ENCODE assay signal across 22 cellular contexts in the genomic region with DNA sequence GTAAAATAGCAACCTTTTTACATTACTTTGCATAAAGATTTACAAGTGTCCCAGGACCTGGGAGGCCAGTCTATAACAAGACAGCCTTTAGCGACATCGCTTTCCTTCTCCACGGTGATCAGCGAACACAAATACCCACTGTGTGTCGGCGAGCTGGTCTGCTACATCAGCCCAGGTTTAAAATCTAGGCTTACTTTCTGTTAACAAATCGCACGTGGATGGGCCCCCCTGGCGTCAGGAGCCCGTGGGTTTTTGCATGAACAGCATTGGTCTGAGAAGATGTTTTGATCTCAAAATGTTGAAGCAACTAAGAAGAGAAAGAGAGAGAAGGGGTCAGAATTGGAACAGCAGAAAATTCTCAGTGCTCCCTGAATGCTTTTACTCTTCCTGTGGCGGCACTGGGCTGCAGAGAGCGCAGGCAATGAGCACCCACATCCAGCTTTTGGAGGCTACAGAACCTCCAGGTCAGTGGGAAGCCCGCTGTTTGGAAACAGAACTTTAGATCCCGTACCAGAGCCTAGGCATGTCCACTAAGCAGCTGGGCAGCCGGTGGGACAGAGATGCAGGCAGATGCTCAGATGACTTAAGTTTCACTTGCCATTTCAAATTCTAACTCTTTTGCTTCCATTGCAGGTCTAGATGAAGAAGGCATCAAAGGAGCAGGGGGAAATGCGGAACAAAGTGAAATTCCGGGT. TPM values are rescaled to one million over a fixed set of nuclear protein-coding genes. Genes with fewer than 3 reads are reported as not detected.
DNase-seq lines count a peak whose midpoint lies in the region; ATAC-seq and TF ChIP-seq lines count a peak whose summit lies in the region.
"Had no signal": no experiment of that assay in that cellular context is flagged by ENCODE, and none has a peak within 500 bp of the region (broad histone marks: within the 10 kb centered on the region; RNA-seq: fewer than 3 reads in every experiment).

No MANE protein-coding gene starts in this region.

- H4K20me1 ChIP-seq in IMR-90 (ENCODE audit: insufficient read depth, low read length) = no peaks in the 10 kb centered on the region

- TF ChIP-seq RAD21 in IMR-90 (IDR thresholded peaks at IDR 0.05; ENCODE audit: low read length) = no peak

- H2AK5ac ChIP-seq in IMR-90 (ENCODE audit: low read depth, low read length) = no peak overlapping the region

- H3K27me3 ChIP-seq in H7 (ENCODE audit: control insufficient read depth, insufficient read depth, low read length) (no peaks in the 10 kb centered on the region), IMR-90 (ENCODE audit: control insufficient read depth, insufficient read depth, low read length) (peaks cover 27% of the 10 kb centered on the region)

- no peak overlapping the region for H3K14ac ChIP-seq in IMR-90 (replicated peaks; ENCODE audit: low read depth, low read length)

- DNase-seq in H7 = peak; percentile 47
- no peak for DNase-seq in IMR-90
- peak; percentile 38 for DNase-seq in ecto neural progenitor cell (ENCODE audit: low spot score)
- DNase-seq in posterior vena cava (ENCODE audit: low spot score) = peak; percentile 68
- no peak for DNase-seq in activated effector memory CD4-positive, alpha-beta T cell treated with Interleukin-2 at 50 U/mL for 16 hours
- no peak for DNase-seq in progenitor cell of endocrine pancreas (ENCODE audit: low spot score, unreplicated experiment)
- DNase-seq: ACHN; AML-193; COR-L47; DMS153; EL; NCI-H1417 treated with DMSO at 0.1 percent for 48 hours; NCI-H1930; NCI-H2171; NCI-H446; NCI-H69; NK-92 treated with Interleukin-12 subunit alpha and Interleukin-12 subunit beta, amount 100 ng/mL, for 24 hours; PC-3 had no signal

- H4K5ac ChIP-seq in IMR-90 (ENCODE audit: low read depth, low read length) = no peak overlapping the region

- no peak for ATAC-seq in IMR-90 (ENCODE audit: low read depth)
- ATAC-seq in GM21529 (IDR thresholded peaks at IDR 0.05; ENCODE audit: unreplicated experiment) = no peak
- ATAC-seq: PC-3 had no signal

- H3K4me1 Mint-ChIP-seq in progenitor cell of endocrine pancreas (ENCODE audit: low read depth) = peaks cover 8% of the 10 kb centered on the region

- POLR2A ChIA-PET in IMR-90 (lab: Charles Lee; ENCODE audit: unreplicated experiment) = no interaction called here

- no peak overlapping the region for H3K4me2 ChIP-seq in IMR-90 (ENCODE audit: low read depth, low read length)

- no peak overlapping the region for H3K56ac ChIP-seq in IMR-90 (ENCODE audit: extremely low read depth, insufficient read depth, low read length)

- TF ChIP-seq POLR2A in IMR-90 (IDR thresholded peaks at IDR 0.05; ENCODE audit: low read depth, low read length) = no peak

- H2BK20ac ChIP-seq in IMR-90 (ENCODE audit: low read depth, low read length) = no peak overlapping the region

- H3K4ac ChIP-seq in IMR-90 (ENCODE audit: low read depth, low read length) = no peak overlapping the region

- H2BK15ac ChIP-seq in IMR-90 (ENCODE audit: low read depth, low read length) = no peak overlapping the region

- intact Hi-C loops in IMR-90 (cut with micrococcal nuclease) = no loop called here
- intact Hi-C loops in posterior vena cava (cut with DNase I) = no loop called here

- H3K79me1 ChIP-seq in IMR-90 (ENCODE audit: low read depth in 1 of 2, low read length in 2 of 2) = no peaks in the 10 kb centered on the region

- no peak overlapping the region for H3K4me3 ChIP-seq in H7 (ENCODE audit: insufficient read depth, low read depth, low read length)
- no peak overlapping the region for H3K4me3 ChIP-seq in IMR-90 (ENCODE audit: insufficient read depth, low read depth, low read length)

- H3K36me3 Mint-ChIP-seq in progenitor cell of endocrine pancreas (ENCODE audit: insufficient read depth) = peaks cover 11% of the 10 kb centered on the region
- H3K36me3 Mint-ChIP-seq: CD14-positive monocyte had no signal

- WGBS in IMR-90 (ENCODE audit: extremely low coverage in 2 of 2, insufficient read length in 1 of 2), 2 experiments = 88% methylated on average over 11 of the region's 17 CpGs; no CpG with 5 or more reads in 1 of the 2 experiments

- 0 out of 2 replicates have a peak overlapping the region, but pooled peaks have one; percentile 38 for H3K23ac ChIP-seq in IMR-90 (ENCODE audit: low read depth, low read length)

- H3K9me3 Mint-ChIP-seq in progenitor cell of endocrine pancreas (ENCODE audit: low read depth) = no peaks in the 10 kb centered on the region

- H2AK9ac ChIP-seq in IMR-90 (replicated peaks; ENCODE audit: low read depth, low read length, poor library complexity) = no peak overlapping the region

- no peak overlapping the region for H3K18ac ChIP-seq in IMR-90 (ENCODE audit: low read depth, low read length)

- no peak overlapping the region for H2AFZ ChIP-seq in IMR-90 (replicated peaks; ENCODE audit: low read length, poor library complexity)

- H2BK120ac ChIP-seq in IMR-90 (ENCODE audit: low read depth, low read length) = no peak overlapping the region

- dilution Hi-C loops in IMR-90 (cut with HindIII; ENCODE audit: low sequenced_read_pairs, unreplicated experiment) = no loop called here

- no peaks in the 10 kb centered on the region for H3K4me1 ChIP-seq in IMR-90 (ENCODE audit: control insufficient read depth, insufficient read depth, low read length)

- no peaks in the 10 kb centered on the region for H3K36me3 ChIP-seq in H7 (replicated peaks; ENCODE audit: control insufficient read depth, insufficient read depth, low read length)
- H3K36me3 ChIP-seq in IMR-90 (ENCODE audit: control insufficient read depth, insufficient read depth, low read length) = no peaks in the 10 kb centered on the region

- no peaks in the 10 kb centered on the region for H3K27me3 Mint-ChIP-seq in progenitor cell of endocrine pancreas

- no peak overlapping the region for H2BK5ac ChIP-seq in IMR-90 (ENCODE audit: low read depth, low read length, poor library complexity, severe bottlenecking)

- H3K27ac ChIP-seq in IMR-90 (ENCODE audit: insufficient read depth, low read length) = no peak overlapping the region
- H3K27ac ChIP-seq: RWPE1 had no signal

- H3K9ac ChIP-seq in IMR-90 (ENCODE audit: low read depth, low read length) = no peak overlapping the region

- no peaks in the 10 kb centered on the region for H3K9me3 ChIP-seq in IMR-90 (ENCODE audit: control insufficient read depth, insufficient read depth, low read length)

- no TSS peak for BruUV-seq in IMR-90 (replicated peaks; lab: Mats Ljungman, UMichigan)

- no peak overlapping the region for H4K91ac ChIP-seq in IMR-90 (ENCODE audit: insufficient read depth, low read depth, low read length)

- H4K8ac ChIP-seq in IMR-90 (ENCODE audit: low read depth in 2 of 2, low read length in 2 of 2) = no peak overlapping the region

- in situ Hi-C loops in IMR-90 (cut with MboI; ENCODE audit: low sequenced_read_pairs) = no loop called here

- H3K27ac Mint-ChIP-seq in progenitor cell of endocrine pancreas = no peak overlapping the region

- H3K9me1 ChIP-seq in IMR-90 (ENCODE audit: insufficient read depth, low read length) = no peaks in the 10 kb centered on the region

- H3K4me3 Mint-ChIP-seq in progenitor cell of endocrine pancreas (ENCODE audit: low read depth) = no peak overlapping the region

- TF ChIP-seq CTCF in IMR-90 (conservative IDR thresholded peaks at IDR 0.05; ENCODE audit: low read depth, low read length) = no peak
- TF ChIP-seq CTCF in progenitor cell of endocrine pancreas (IDR thresholded peaks at IDR 0.05; ENCODE audit: unreplicated experiment) = no peak

- CTCF ChIA-PET in IMR-90 (lab: Yijun Ruan, JAX) = no interaction called here

TF ChIP-seq in IMR-90, 13 proteins besides CTCF, POLR2A, EP300 and RAD21:
- TF ChIP-seq, protein P1, sequence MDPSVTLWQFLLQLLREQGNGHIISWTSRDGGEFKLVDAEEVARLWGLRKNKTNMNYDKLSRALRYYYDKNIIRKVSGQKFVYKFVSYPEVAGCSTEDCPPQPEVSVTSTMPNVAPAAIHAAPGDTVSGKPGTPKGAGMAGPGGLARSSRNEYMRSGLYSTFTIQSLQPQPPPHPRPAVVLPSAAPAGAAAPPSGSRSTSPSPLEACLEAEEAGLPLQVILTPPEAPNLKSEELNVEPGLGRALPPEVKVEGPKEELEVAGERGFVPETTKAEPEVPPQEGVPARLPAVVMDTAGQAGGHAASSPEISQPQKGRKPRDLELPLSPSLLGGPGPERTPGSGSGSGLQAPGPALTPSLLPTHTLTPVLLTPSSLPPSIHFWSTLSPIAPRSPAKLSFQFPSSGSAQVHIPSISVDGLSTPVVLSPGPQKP (IDR thresholded peaks at IDR 0.05; ENCODE audit: borderline replicate concordance, low read depth, low read length) = no peak
- TF ChIP-seq MXI1 (IDR thresholded peaks at IDR 0.05; ENCODE audit: borderline replicate concordance, low read depth, low read length) (no peak), FOS (IDR thresholded peaks at IDR 0.05; ENCODE audit: low read depth, low read length) (no peak), SMC3 (IDR thresholded peaks at IDR 0.05; ENCODE audit: low read depth, low read length) (no peak), CHD1 (IDR thresholded peaks at IDR 0.05; ENCODE audit: low read depth, low read length) (no peak), RCOR1 (IDR thresholded peaks at IDR 0.05; ENCODE audit: insufficient replicate concordance, low read length) (no peak)

RNA-seq across cellular contexts. Expression of a gene that starts 32.9 kb away (rescaled TPM):
- 0.59 and 0.83 TPM in 2 replicates for total RNA-seq in H7 (2014; rRNA removed; shearing (Covaris generic))
- total RNA-seq in IMR-90 (2012; rRNA removed) (not detected in 2 replicates), posterior vena cava (under 1 TPM; 0.29 to 0.88 TPM), progenitor cell of endocrine pancreas (8.0 and 8.6 TPM in 2 replicates)
- not detected in 2 replicates for polyA plus RNA-seq in IMR-90 (2012; rRNA removed)
- polyA plus RNA-seq in IMR-90 (2012; cell fraction: cytosol; rRNA removed) = 0.03 TPM in 1 of 2 replicates, not detected in the other
- polyA plus RNA-seq in IMR-90 (2012; cell fraction: nucleus; rRNA removed; ENCODE audit: low replicate concordance) = not detected in 2 replicates
- total RNA-seq: HT-29 had no signal
- polyA plus RNA-seq: CD14-positive monocyte had no signal

Comparison
In these comparisons a context has a peak if more than half of its experiments do, and no peak if none do; other contexts are left out.
1. DNase-seq: peak in H7 (single experiment), ecto neural progenitor cell (single experiment) and posterior vena cava (single experiment); none in IMR-90 (single experiment), activated effector memory CD4-positive, alpha-beta T cell treated with Interleukin-2 at 50 U/mL for 16 hours (single experiment) and progenitor cell of endocrine pancreas (single experiment).